In genomic region chr13:109971006-109971744, GRCh38 we compare ENCODE assay signal across 1 cellular context.
TF ChIP-seq lines count a peak whose summit lies in the region.

No MANE protein-coding gene starts in this region.

TF ChIP-seq in GM23338, 12 proteins besides CTCF, POLR2A, EP300 and RAD21 (continued from another document):
- TF ChIP-seq ZNF462 (CRISPR knock-in tag; IDR thresholded peaks at IDR 0.05), result no peak
- TF ChIP-seq EZH2 (IDR thresholded peaks at IDR 0.05; ENCODE audit: low read depth, unreplicated experiment), result no peak
- no peak for TF ChIP-seq STAT1 (IDR thresholded peaks at IDR 0.05; ENCODE audit: unreplicated experiment)
- no peak for TF ChIP-seq NANOG (IDR thresholded peaks at IDR 0.05; ENCODE audit: borderline replicate concordance)
- no peak for TF ChIP-seq ZNF114 (CRISPR knock-in tag; IDR thresholded peaks at IDR 0.05)
- no peak for TF ChIP-seq ETS1 (IDR thresholded peaks at IDR 0.05)
